15 cellular contexts compared by ENCODE assay signal in genomic region chr2:120605231-120605935, GRCh38.
A peak's percentile ranks its signal among the peaks of the same experiment; 100 is the strongest.
DNase-seq lines count a peak whose midpoint lies in the region; ATAC-seq and TF ChIP-seq lines count a peak whose summit lies in the region.
"Had no signal": no experiment of that assay in that cellular context is flagged by ENCODE, and none has a peak within 500 bp of the region (broad histone marks: within the 10 kb centered on the region; RNA-seq: fewer than 3 reads in every experiment).

No MANE protein-coding gene starts in this region.

- TF ChIP-seq CTCF in endothelial cell (IDR thresholded peaks at IDR 0.05; ENCODE audit: unreplicated experiment) (no peak), upper lobe of right lung (IDR thresholded peaks at IDR 0.05) (no peak)

- H3K27me3 ChIP-seq in upper lobe of right lung: no peaks in the 10 kb centered on the region
- H3K27me3 ChIP-seq: gastrocnemius medialis, sigmoid colon had no signal

- H3K36me3 Mint-ChIP-seq in endothelial cell (ENCODE audit: low read depth, unreplicated experiment): no peaks in the 10 kb centered on the region

- peak; percentile 83 for ATAC-seq in upper lobe of right lung
- ATAC-seq in HG02642 (IDR thresholded peaks at IDR 0.05; ENCODE audit: poor library complexity, unreplicated experiment): no peak
- ATAC-seq: activated naive CD8-positive, alpha-beta T cell treated with anti-CD3 and anti-CD28 coated beads, Interleukin-2, amount 50 U/mL, for 24 hours; gastrocnemius medialis had no signal

- peaks cover 13% of the 10 kb centered on the region for H3K27me3 Mint-ChIP-seq in endothelial cell (ENCODE audit: unreplicated experiment)

- H3K27ac ChIP-seq in upper lobe of right lung: no peak overlapping the region
- H3K27ac ChIP-seq: gastrocnemius medialis, sigmoid colon, tibial nerve had no signal

- DNase-seq in SKM-1 treated with dmso at 0.1 percent for 144 hours (lab: John Stamatoyannopoulos, UW; ENCODE audit: unreplicated experiment) (peak; percentile 86), SKM-1 (lab: John Stamatoyannopoulos, UW; ENCODE audit: unreplicated experiment) (no peak), NCI-H510A (lab: John Stamatoyannopoulos, UW) (peak; percentile 75), endothelial cell (ENCODE audit: low spot score) (no peak), upper lobe of right lung (peak; percentile 71), AG20443 (ENCODE audit: low spot score) (no peak), inferior parietal cortex (ENCODE audit: extremely low spot score) (no peak)
- DNase-seq: activated CD4-positive, alpha-beta T cell treated with anti-CD3 and anti-CD28 coated beads, Interleukin-2, amount 50 U/mL, for 4 hours; activated naive CD8-positive, alpha-beta T cell treated with anti-CD3 and anti-CD28 coated beads, Interleukin-2, amount 50 U/mL, for 24 hours; activated T-cell treated with anti-CD3 and anti-CD28 coated beads, Interleukin-2, amount 50 U/mL, for 48 hours; gastrocnemius medialis; NCI-H446 treated with DMSO at 0.1 percent for 48 hours; sigmoid colon had no signal

- no peaks in the 10 kb centered on the region for H3K36me3 ChIP-seq in upper lobe of right lung
- H3K36me3 ChIP-seq: gastrocnemius medialis, sigmoid colon, tibial nerve had no signal

- no peaks in the 10 kb centered on the region for H3K9me3 Mint-ChIP-seq in endothelial cell (ENCODE audit: unreplicated experiment)
- H3K9me3 Mint-ChIP-seq: activated naive CD8-positive, alpha-beta T cell treated with anti-CD3 and anti-CD28 coated beads, Interleukin-2, amount 50 U/mL, for 24 hours had no signal

- peaks cover 34% of the 10 kb centered on the region for H3K4me1 Mint-ChIP-seq in endothelial cell (ENCODE audit: unreplicated experiment)
- H3K4me1 Mint-ChIP-seq: activated naive CD8-positive, alpha-beta T cell treated with anti-CD3 and anti-CD28 coated beads, Interleukin-2, amount 50 U/mL, for 24 hours had no signal

- H3K27ac Mint-ChIP-seq in endothelial cell (ENCODE audit: unreplicated experiment): peak overlapping the region; percentile 81
- H3K27ac Mint-ChIP-seq: activated naive CD8-positive, alpha-beta T cell treated with anti-CD3 and anti-CD28 coated beads, Interleukin-2, amount 50 U/mL, for 24 hours had no signal

- intact Hi-C loops in upper lobe of right lung (cut with DNase I): no loop called here

- H3K4me3 ChIP-seq in upper lobe of right lung: no peak overlapping the region
- H3K4me3 ChIP-seq: gastrocnemius medialis, sigmoid colon, tibial nerve had no signal

- H3K4me3 Mint-ChIP-seq in endothelial cell (ENCODE audit: unreplicated experiment): no peak overlapping the region
- H3K4me3 Mint-ChIP-seq: activated naive CD8-positive, alpha-beta T cell treated with anti-CD3 and anti-CD28 coated beads, Interleukin-2, amount 50 U/mL, for 24 hours had no signal

- H3K9me3 ChIP-seq in upper lobe of right lung: no peaks in the 10 kb centered on the region
- H3K9me3 ChIP-seq: gastrocnemius medialis, sigmoid colon, tibial nerve had no signal

- no peaks in the 10 kb centered on the region for H3K4me1 ChIP-seq in upper lobe of right lung
- H3K4me1 ChIP-seq: gastrocnemius medialis, sigmoid colon had no signal

Comparison
In these comparisons a context has a peak if more than half of its experiments do, and no peak if none do; other contexts are left out.
1. DNase-seq: peak in SKM-1 treated with dmso at 0.1 percent for 144 hours (single experiment), NCI-H510A (single experiment) and upper lobe of right lung (single experiment); none in SKM-1 (single experiment), endothelial cell (single experiment), AG20443 (single experiment) and inferior parietal cortex (single experiment).